8 cellular contexts compared by ENCODE assay signal in the genomic region with DNA sequence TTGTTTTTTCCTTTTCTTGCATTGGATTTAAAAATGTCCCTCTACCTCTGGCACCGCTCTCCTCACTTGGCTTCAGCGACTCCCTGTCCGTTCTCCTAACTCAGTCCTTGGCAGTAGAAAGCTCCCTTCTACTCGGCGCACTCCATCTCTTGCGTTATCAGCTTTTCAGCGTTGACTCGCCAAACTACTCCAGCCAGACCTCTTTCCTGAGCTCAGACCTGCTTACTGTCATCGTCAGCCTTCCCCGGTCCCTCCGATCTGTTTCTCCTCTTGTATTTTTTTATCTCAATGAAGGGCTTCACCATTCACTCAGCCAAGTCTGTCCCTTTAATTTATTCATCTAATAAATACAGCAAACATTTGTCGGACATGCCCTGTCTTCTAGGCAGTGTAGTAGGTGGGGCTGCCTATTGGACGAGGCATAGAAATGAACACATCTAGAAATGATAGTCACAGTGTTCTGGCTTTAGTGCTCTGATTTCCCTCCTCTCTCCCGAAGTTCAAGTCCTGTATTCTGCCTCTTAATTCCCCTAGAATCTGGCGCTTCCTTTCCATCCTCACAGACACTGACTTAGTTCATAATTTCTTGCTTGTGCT. TPM values are rescaled to one million over a fixed set of nuclear protein-coding genes. Genes with fewer than 3 reads are reported as not detected.
A peak's percentile ranks its signal among the peaks of the same experiment; 100 is the strongest.
DNase-seq lines count a peak whose midpoint lies in the region; ATAC-seq and TF ChIP-seq lines count a peak whose summit lies in the region.

No MANE protein-coding gene starts in this region.

- POLR2A ChIA-PET in CD4-positive, alpha-beta memory T cell (lab: Charles Lee; ENCODE audit: partially characterized antibody), result interaction anchor here (0.8 to 4.2 kb wide), 16 partner anchors 10 to 541 kb away, joined by 3 to 68 read pairs (median 6); a partner anchor contains a TSS

- DNase-seq in CD4-positive, alpha-beta memory T cell, result no peak
- DNase-seq in NCI-H146 (lab: John Stamatoyannopoulos, UW) (peak; percentile 27), body of pancreas (peak; percentile 30 to 47 (median 40)), iris pigment epithelial cell (ENCODE audit: low read depth) (peak; percentile 68)
- no peak for DNase-seq in activated T-cell treated with anti-CD3 and anti-CD28 coated beads, Interleukin-2, amount 50 U/mL, for 24 hours

- WGBS in body of pancreas, 2 donors, result 7% methylated on average over 15 of the region's 15 CpGs

- ATAC-seq in GM21576 (IDR thresholded peaks at IDR 0.05; ENCODE audit: unreplicated experiment), result peak; percentile 24
- ATAC-seq in body of pancreas, result peak; percentile 33
- no peak for ATAC-seq in GM21737 (IDR thresholded peaks at IDR 0.05; ENCODE audit: unreplicated experiment)

- no peaks in the 10 kb centered on the region for H3K9me3 Mint-ChIP-seq in CD4-positive, alpha-beta memory T cell
- H3K9me3 Mint-ChIP-seq in activated T-cell treated with anti-CD3 and anti-CD28 coated beads, Interleukin-2, amount 50 U/mL, for 24 hours, result no peaks in the 10 kb centered on the region

- no peak overlapping the region for H3K27ac Mint-ChIP-seq in CD4-positive, alpha-beta memory T cell
- no peak overlapping the region for H3K27ac Mint-ChIP-seq in activated T-cell treated with anti-CD3 and anti-CD28 coated beads, Interleukin-2, amount 50 U/mL, for 24 hours

- CTCF ChIA-PET in CD4-positive, alpha-beta memory T cell (lab: Charles Lee; ENCODE audit: partially characterized antibody), result interaction anchor here (0.9 to 5.5 kb wide), 4 partner anchors 48 to 102 kb away, joined by 3 to 28 read pairs (median 9); a partner anchor contains a TSS

- H3K36me3 Mint-ChIP-seq in CD4-positive, alpha-beta memory T cell, result peaks cover 4% of the 10 kb centered on the region in 2 donors
- H3K36me3 Mint-ChIP-seq in activated T-cell treated with anti-CD3 and anti-CD28 coated beads, Interleukin-2, amount 50 U/mL, for 24 hours (ENCODE audit: low read depth), result peaks cover 5% of the 10 kb centered on the region

- H3K27me3 Mint-ChIP-seq in CD4-positive, alpha-beta memory T cell, result no peaks in the 10 kb centered on the region
- H3K27me3 Mint-ChIP-seq in activated T-cell treated with anti-CD3 and anti-CD28 coated beads, Interleukin-2, amount 50 U/mL, for 24 hours, result no peaks in the 10 kb centered on the region

- no peak overlapping the region for H3K4me3 Mint-ChIP-seq in CD4-positive, alpha-beta memory T cell
- H3K4me3 Mint-ChIP-seq in activated T-cell treated with anti-CD3 and anti-CD28 coated beads, Interleukin-2, amount 50 U/mL, for 24 hours, result no peak overlapping the region

- no peak for TF ChIP-seq POLR2A in body of pancreas (IDR thresholded peaks at IDR 0.05)

- peak overlapping the region; percentile 77 to 87 (median 85) for H3K9ac ChIP-seq in subcutaneous abdominal adipose tissue (ENCODE audit: low read length in 5 of 5)

- peaks cover 19% of the 10 kb centered on the region for H3K4me1 ChIP-seq in CD4-positive, alpha-beta memory T cell (ENCODE audit: insufficient read depth, low read length)
- H3K4me1 ChIP-seq in body of pancreas (peaks cover 10% of the 10 kb centered on the region), subcutaneous abdominal adipose tissue (ENCODE audit: control insufficient read depth in 5 of 5, insufficient read depth in 5 of 5, low read length in 5 of 5) (peaks cover 4 to 13% (median 12%) of the 10 kb centered on the region in 5 donors)

- TF ChIP-seq CTCF in body of pancreas (IDR thresholded peaks at IDR 0.05), result no peak

- no peaks in the 10 kb centered on the region for H3K27me3 ChIP-seq in CD4-positive, alpha-beta memory T cell (ENCODE audit: insufficient read depth, low read length)
- H3K27me3 ChIP-seq in body of pancreas, result no peaks in the 10 kb centered on the region
- H3K27me3 ChIP-seq in subcutaneous abdominal adipose tissue (ENCODE audit: control insufficient read depth in 5 of 5, insufficient read depth in 4 of 5, low read length in 5 of 5), result no peaks in the 10 kb centered on the region

- peak overlapping the region; percentile 85 for H3K27ac ChIP-seq in CD4-positive, alpha-beta memory T cell (ENCODE audit: low read depth, low read length)
- H3K27ac ChIP-seq in body of pancreas (peak overlapping the region; percentile 73 to 94 (median 90)), subcutaneous abdominal adipose tissue (ENCODE audit: low read depth, low read length) (peak overlapping the region; percentile 86)

- H3K4me3 ChIP-seq in CD4-positive, alpha-beta memory T cell (ENCODE audit: low read length in 2 of 2), result peak overlapping the region; percentile 76 to 93
- H3K4me3 ChIP-seq in body of pancreas (peak overlapping the region; percentile 18 to 77), subcutaneous abdominal adipose tissue (ENCODE audit: low read depth in 1 of 5, low read length in 5 of 5) (peak overlapping the region; percentile 84 to 89 (median 88))

- peaks cover 0 to 13% (median 9%) of the 10 kb centered on the region in 4 donors for H3K4me1 Mint-ChIP-seq in CD4-positive, alpha-beta memory T cell
- peaks cover 9% of the 10 kb centered on the region for H3K4me1 Mint-ChIP-seq in activated T-cell treated with anti-CD3 and anti-CD28 coated beads, Interleukin-2, amount 50 U/mL, for 24 hours (ENCODE audit: low read depth)

- H3K36me3 ChIP-seq in CD4-positive, alpha-beta memory T cell (ENCODE audit: insufficient read depth, low read length), result no peaks in the 10 kb centered on the region
- H3K36me3 ChIP-seq in body of pancreas (replicated peaks in 1 of 2; ENCODE audit: insufficient read depth in 1 of 2, low read depth in 2 of 2) (no peaks in the 10 kb centered on the region), subcutaneous abdominal adipose tissue (ENCODE audit: control insufficient read depth in 5 of 5, insufficient read depth in 5 of 5, low read length in 5 of 5) (no peaks in the 10 kb centered on the region)

- H3K9me3 ChIP-seq in CD4-positive, alpha-beta memory T cell (ENCODE audit: control insufficient read depth in 1 of 2, low read length in 2 of 2), result no peaks in the 10 kb centered on the region
- no peaks in the 10 kb centered on the region for H3K9me3 ChIP-seq in body of pancreas
- H3K9me3 ChIP-seq in subcutaneous abdominal adipose tissue (ENCODE audit: control insufficient read depth in 5 of 5, low read length in 5 of 5), result no peaks in the 10 kb centered on the region

- intact Hi-C loops in CD4-positive, alpha-beta memory T cell (cut with micrococcal nuclease), result no loop called here
- intact Hi-C loops in body of pancreas (cut with DNase I), result no loop called here

RNA-seq across cellular contexts. Expression of a gene that starts 0.9 kb away (rescaled TPM):
- 10 to 100 TPM; 40.8 to 42.5 TPM for total RNA-seq in CD4-positive, alpha-beta memory T cell
- 10 to 100 TPM; 12.7 to 25.6 TPM for polyA plus RNA-seq in CD4-positive, alpha-beta memory T cell
- total RNA-seq in body of pancreas, result 10 to 100 TPM; 29.1 to 45.8 TPM

RNA-seq across cellular contexts. Expression of a gene that starts 12.5 kb away (rescaled TPM):
- total RNA-seq in CD4-positive, alpha-beta memory T cell, result 1 to 10 TPM; 2.7 to 2.9 TPM
- polyA plus RNA-seq in CD4-positive, alpha-beta memory T cell, result 1 to 10 TPM in 1 of 2 donors, under 1 TPM in 1; 0.65 to 1.6 TPM
- total RNA-seq in body of pancreas, result 10 to 100 TPM; 47.0 to 70.5 TPM

RNA-seq across cellular contexts. Expression of a gene that starts 37.4 kb away (rescaled TPM):
- 10 to 100 TPM; 15.3 to 15.7 TPM for total RNA-seq in CD4-positive, alpha-beta memory T cell
- polyA plus RNA-seq in CD4-positive, alpha-beta memory T cell, result 1 to 10 TPM in 1 of 2 donors, not detected in 1; 3.8 TPM
- 1 to 10 TPM; 5.3 to 6.0 TPM for total RNA-seq in body of pancreas

Comparison
In these comparisons a context has a peak if more than half of its experiments do, and no peak if none do; other contexts are left out.
1. DNase-seq: peak in NCI-H146 (single experiment), body of pancreas (4 of 4) and iris pigment epithelial cell (single experiment); none in CD4-positive, alpha-beta memory T cell (0 of 5) and activated T-cell treated with anti-CD3 and anti-CD28 coated beads, Interleukin-2, amount 50 U/mL, for 24 hours (single experiment).
2. RNA of a gene that starts 12.5 kb away (total RNA-seq): 47.0 to 70.5 TPM in body of pancreas; 2.7 to 2.9 TPM in CD4-positive, alpha-beta memory T cell; every median in the first group is over 10 times any median in the second.
3. Peak in every context shown above with its lines, with median percentiles within 50 percentile points of each other: H3K27ac ChIP-seq and H3K4me3 ChIP-seq.